Comparison of ENCODE assay signal across 8 cellular contexts in the genomic region with DNA sequence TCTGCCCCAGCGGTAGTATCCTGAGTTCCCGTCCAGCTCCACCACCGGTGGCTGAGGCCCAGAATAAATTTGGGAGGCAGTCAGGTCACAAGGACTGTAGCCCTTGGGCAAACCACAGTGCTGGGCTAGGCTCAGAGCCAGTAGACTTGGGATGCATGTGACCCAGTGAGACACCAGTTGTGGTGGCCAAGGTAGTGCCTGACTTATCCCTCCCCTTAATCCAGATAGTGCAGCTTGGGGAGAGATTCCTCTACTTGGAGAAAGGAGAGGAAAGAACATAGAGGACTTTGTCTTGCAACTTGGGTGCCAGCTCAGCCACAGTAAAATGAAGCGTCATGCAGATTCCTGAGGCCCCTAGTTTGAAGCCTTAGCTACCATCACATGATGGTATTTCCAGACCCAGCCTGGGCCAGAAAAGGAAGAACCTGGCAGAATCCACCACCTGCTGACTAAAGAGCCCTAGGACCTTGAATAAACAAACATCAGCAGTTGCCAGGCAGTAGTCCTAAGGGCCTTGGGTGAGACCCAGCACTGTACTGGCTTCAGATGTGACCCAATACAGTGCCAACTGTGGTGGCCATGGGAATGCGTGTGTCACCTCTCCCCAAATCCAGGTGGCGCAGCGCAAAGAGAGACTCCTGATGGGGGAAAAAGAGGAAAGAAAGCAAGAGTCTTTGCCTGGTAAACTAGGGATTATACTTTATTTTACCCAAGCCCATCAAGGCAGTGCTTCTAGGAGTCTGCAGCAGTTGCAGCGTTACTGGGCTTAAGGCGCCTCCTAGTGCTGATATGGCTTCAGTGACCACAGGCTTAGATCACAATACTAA. TPM values are rescaled to one million over a fixed set of nuclear protein-coding genes. Genes with fewer than 3 reads are reported as not detected.
A peak's percentile ranks its signal among the peaks of the same experiment; 100 is the strongest.
DNase-seq lines count a peak whose midpoint lies in the region; ATAC-seq, FAIRE-seq and TF ChIP-seq lines count a peak whose summit lies in the region.

No MANE protein-coding gene starts in this region.

- peak; percentile 89 for ATAC-seq in GM21360 (IDR thresholded peaks at IDR 0.05; ENCODE audit: unreplicated experiment)
- peak; percentile 95 to 99 for ATAC-seq in activated T-cell treated with anti-CD3 and anti-CD28 coated beads, Interleukin-2, amount 50 U/mL, for 4 hours

- H3K4me3 Mint-ChIP-seq in activated T-cell treated with anti-CD3 and anti-CD28 coated beads, Interleukin-2, amount 50 U/mL, for 4 hours = no peak overlapping the region
- no peak overlapping the region for H3K4me3 Mint-ChIP-seq in nephron progenitor cell

- peaks cover 2% of the 10 kb centered on the region for H3K27me3 Mint-ChIP-seq in activated T-cell treated with anti-CD3 and anti-CD28 coated beads, Interleukin-2, amount 50 U/mL, for 4 hours (ENCODE audit: low read depth)
- H3K27me3 Mint-ChIP-seq in nephron progenitor cell (ENCODE audit: low read depth, poor library complexity) = peaks cover 7% of the 10 kb centered on the region

- peak; percentile 91 for FAIRE-seq in HTR-8/SVneo (lab: Jason Lieb, UNC)

- H3K4me1 Mint-ChIP-seq in activated T-cell treated with anti-CD3 and anti-CD28 coated beads, Interleukin-2, amount 50 U/mL, for 4 hours (ENCODE audit: low read depth) = no peaks in the 10 kb centered on the region
- no peaks in the 10 kb centered on the region for H3K4me1 Mint-ChIP-seq in nephron progenitor cell

- peak; percentile 59 for DNase-seq in COR-L47 (lab: John Stamatoyannopoulos, UW)
- peak; percentile 62 for DNase-seq in HTR-8/SVneo (ENCODE audit: insufficient read length, low spot score)
- peak; percentile 76 for DNase-seq in OCI-M1 (lab: John Stamatoyannopoulos, UW)
- DNase-seq in activated T-cell treated with anti-CD3 and anti-CD28 coated beads, Interleukin-2, amount 50 U/mL, for 4 hours = peak; percentile 49
- peak; percentile 83 for DNase-seq in fibroblast of mammary gland (ENCODE audit: low read depth)
- DNase-seq in nephron progenitor cell = peak; percentile 61
- peak; percentile 75 for DNase-seq in stromal cell of bone marrow (ENCODE audit: low read depth)

- H3K4me3 ChIP-seq in fibroblast of mammary gland (ENCODE audit: control insufficient read depth, low read depth, low read length) = no peak overlapping the region

- no peaks in the 10 kb centered on the region for H3K9me3 Mint-ChIP-seq in activated T-cell treated with anti-CD3 and anti-CD28 coated beads, Interleukin-2, amount 50 U/mL, for 4 hours
- H3K9me3 Mint-ChIP-seq in nephron progenitor cell = peaks cover 8% of the 10 kb centered on the region

- TF ChIP-seq CTCF in fibroblast of mammary gland (conservative IDR thresholded peaks at IDR 0.05; ENCODE audit: control insufficient read depth, insufficient read depth, low read depth, low read length) (peak; percentile 96), nephron progenitor cell (IDR thresholded peaks at IDR 0.05) (peak; percentile 88)

- no peaks in the 10 kb centered on the region for H3K36me3 Mint-ChIP-seq in activated T-cell treated with anti-CD3 and anti-CD28 coated beads, Interleukin-2, amount 50 U/mL, for 4 hours (ENCODE audit: insufficient read depth)
- H3K36me3 Mint-ChIP-seq in nephron progenitor cell (ENCODE audit: low read depth) = no peaks in the 10 kb centered on the region

- H3K27ac Mint-ChIP-seq in nephron progenitor cell = no peak overlapping the region

RNA-seq across cellular contexts. Expression of gene DDX10, which starts 17.0 kb away (rescaled TPM):
- total RNA-seq in activated T-cell treated with anti-CD3 and anti-CD28 coated beads, Interleukin-2, amount 50 U/mL, for 4 hours = 10 to 100 TPM; 85.7 to 94.2 (median 91.8) TPM

RNA-seq across cellular contexts. Expression of gene EXPH5, which starts 54.3 kb away (rescaled TPM):
- total RNA-seq in activated T-cell treated with anti-CD3 and anti-CD28 coated beads, Interleukin-2, amount 50 U/mL, for 4 hours = 1 to 10 TPM in 1 of 3 donors, under 1 TPM in 2; 0.71 to 1.0 (median 0.79) TPM
